ENCODE assay signal across 1 cellular context in genomic region chr16:55944377-55944802, GRCh38.
TF ChIP-seq lines count a peak whose summit lies in the region.

No MANE protein-coding gene starts in this region.

TF ChIP-seq in H1, 55 proteins besides CTCF, POLR2A, EP300 and RAD21 (continued from another document):
- TF ChIP-seq E2F6 (IDR thresholded peaks at IDR 0.05): no peak
TF ChIP-seq in H1: peak in this region for 2.
